8 cellular contexts compared by ENCODE assay signal in the genomic region with DNA sequence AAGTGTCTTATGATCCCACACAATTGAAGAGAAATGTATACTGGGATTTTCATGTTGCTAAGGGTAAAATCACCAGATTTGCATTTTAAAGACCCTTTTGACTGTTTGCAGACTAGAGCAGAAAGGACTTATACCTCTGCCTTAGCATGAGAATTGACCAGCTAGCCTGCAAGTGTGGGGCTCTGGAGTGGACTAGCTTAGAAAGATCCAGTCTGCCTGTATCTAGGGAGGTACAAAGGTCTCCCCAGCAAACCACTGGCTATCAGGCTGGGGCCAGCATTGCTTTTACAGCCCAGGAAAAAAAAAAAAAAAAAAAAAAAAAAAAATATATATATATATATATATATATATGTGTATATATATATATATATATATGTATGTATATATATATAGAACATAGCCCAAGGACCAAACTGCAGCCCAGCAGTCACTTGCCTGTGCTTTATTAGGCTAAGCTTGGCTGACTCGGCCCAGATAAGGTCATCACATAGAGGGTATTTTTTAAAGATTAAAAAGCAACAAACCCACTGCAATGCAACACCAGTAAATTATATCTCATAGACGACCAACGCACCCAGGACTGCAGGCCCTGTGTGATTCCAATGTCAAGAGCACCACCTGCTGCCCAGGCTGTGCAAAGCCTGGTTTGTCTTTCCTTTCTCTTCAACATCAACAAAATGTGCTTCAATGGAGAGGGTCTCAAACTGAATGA.
DNase-seq lines count a peak whose midpoint lies in the region; ATAC-seq, FAIRE-seq and TF ChIP-seq lines count a peak whose summit lies in the region.

No MANE protein-coding gene starts in this region.

- POLR2A ChIA-PET in H1 (lab: Charles Lee; ENCODE audit: partially characterized antibody) = no interaction called here

- 16% methylated on average over 3 of the region's 3 CpGs; no CpG with 5 or more reads in 1 of the 2 experiments for WGBS in H1 (ENCODE audit: extremely low coverage in 1 of 2, insufficient coverage in 1 of 2, insufficient read length in 1 of 2, insufficient replicate concordance in 2 of 2, low coverage in 1 of 2, low lambda C conversion rate in 2 of 2, missing lambda C conversion rate in 1 of 2), 2 experiments
- WGBS in mesenchymal stem cell = 11% methylated on average over 3 of the region's 3 CpGs
- 3 to 7% methylated on average over 3 of the region's 3 CpGs for WGBS in thyroid gland, 2 donors

- H3K4me1 ChIP-seq in H1 (replicated peaks in 1 of 4; ENCODE audit: control insufficient read depth in 3 of 4, insufficient read depth in 4 of 4, low read length in 3 of 4) = peaks cover 0 to 3% (median under 1%) of the 10 kb centered on the region in 4 experiments; a peak in 1 of 7 replicates
- H3K4me1 ChIP-seq in mesenchymal stem cell (ENCODE audit: control insufficient read depth, insufficient read depth, low read depth, low read length) = peaks cover 4% of the 10 kb centered on the region
- H3K4me1 ChIP-seq in thyroid gland = no peaks in the 10 kb centered on the region

- CTCF ChIA-PET in H1 (lab: Charles Lee; ENCODE audit: partially characterized antibody) = interaction anchor here (0.6 to 2.4 kb wide), 19 partner anchors 9 to 777 kb away, joined by 3 to 20 read pairs (median 4); no protein-coding TSS in a partner anchor

- no peak overlapping the region for H2AK5ac ChIP-seq in H1 (ENCODE audit: low read depth, low read length)
- H2AK5ac ChIP-seq in mesenchymal stem cell (ENCODE audit: low read length, severe bottlenecking) = peak overlapping the region; percentile 93

- FAIRE-seq in H1 (lab: Jason Lieb, UNC) = peak; percentile 77

- H2AFZ ChIP-seq in H1 (ENCODE audit: low read length) = no peak overlapping the region
- no peak overlapping the region for H2AFZ ChIP-seq in mesenchymal stem cell (ENCODE audit: low read depth, low read length)

- H3K4me3 Mint-ChIP-seq in T-helper 2 cell treated with Interferon-gamma antibody and Interleukin-4, amounts not matched to agents 5 μg/mL and 100 μg/mL, for 36 hours = no peak overlapping the region

- H2BK120ac ChIP-seq in H1 (replicated peaks; ENCODE audit: low read depth, low read length) (no peak overlapping the region), mesenchymal stem cell (ENCODE audit: low read depth, low read length) (no peak overlapping the region)

- no peak overlapping the region for H3K27ac Mint-ChIP-seq in T-helper 2 cell treated with Interferon-gamma antibody and Interleukin-4, amounts not matched to agents 5 μg/mL and 100 μg/mL, for 36 hours

- no peak overlapping the region for H2BK15ac ChIP-seq in H1 (ENCODE audit: low read length)
- H2BK15ac ChIP-seq in mesenchymal stem cell (ENCODE audit: low read depth, poor library complexity, severe bottlenecking) = no peak overlapping the region

- H3K36me3 ChIP-seq in H1 (ENCODE audit: control insufficient read depth in 2 of 4, insufficient read depth in 4 of 4, low read length in 3 of 4) = no peaks in the 10 kb centered on the region
- no peaks in the 10 kb centered on the region for H3K36me3 ChIP-seq in mesenchymal stem cell (ENCODE audit: control insufficient read depth in 1 of 2, insufficient read depth in 2 of 2, low read depth in 1 of 2, low read length in 2 of 2)
- no peaks in the 10 kb centered on the region for H3K36me3 ChIP-seq in thyroid gland

- ATAC-seq in GM18870 (IDR thresholded peaks at IDR 0.05; ENCODE audit: unreplicated experiment) (peak; percentile 66), HG03025 (IDR thresholded peaks at IDR 0.05; ENCODE audit: low FRiP score, unreplicated experiment) (peak; percentile 67)

- H3K36me3 Mint-ChIP-seq in T-helper 2 cell treated with Interferon-gamma antibody and Interleukin-4, amounts not matched to agents 5 μg/mL and 100 μg/mL, for 36 hours (ENCODE audit: low read depth) = no peaks in the 10 kb centered on the region

- H2BK20ac ChIP-seq in H1 (ENCODE audit: low read length) = no peak overlapping the region

- H3K27me3 Mint-ChIP-seq in T-helper 2 cell treated with Interferon-gamma antibody and Interleukin-4, amounts not matched to agents 5 μg/mL and 100 μg/mL, for 36 hours (ENCODE audit: low read depth) = no peaks in the 10 kb centered on the region

- TF ChIP-seq POLR2A in H1 (IDR thresholded peaks at IDR 0.05; ENCODE audit: control extremely low read depth in 1 of 2, low read depth in 2 of 2, low read length in 2 of 2) = no peak
- no peak for TF ChIP-seq POLR2A in thyroid gland (IDR thresholded peaks at IDR 0.05)

- H3K56ac ChIP-seq in H1 (replicated peaks; ENCODE audit: insufficient read length, low read depth, low read length) = no peak overlapping the region

- no peak overlapping the region for H4K5ac ChIP-seq in H1 (ENCODE audit: insufficient read length, low read depth, low read length)

- H3K14ac ChIP-seq in H1 (ENCODE audit: insufficient read length) = no peak overlapping the region
- no peak overlapping the region for H3K14ac ChIP-seq in mesenchymal stem cell (ENCODE audit: low read length in 2 of 2)

- H3K9me3 Mint-ChIP-seq in T-helper 2 cell treated with Interferon-gamma antibody and Interleukin-4, amounts not matched to agents 5 μg/mL and 100 μg/mL, for 36 hours = no peaks in the 10 kb centered on the region

- TF ChIP-seq EP300 in H1 (IDR thresholded peaks at IDR 0.05; ENCODE audit: borderline replicate concordance in 1 of 2, low read depth in 2 of 2, low read length in 2 of 2) = no peak

- H3K79me2 ChIP-seq in H1 (ENCODE audit: control insufficient read depth in 1 of 2, insufficient read depth in 2 of 2, low read length in 2 of 2) = no peaks in the 10 kb centered on the region

- peak; percentile 97 to 98 for TF ChIP-seq RAD21 in H1 (IDR thresholded peaks at IDR 0.05 in 1 of 2, conservative IDR thresholded peaks at IDR 0.05 in 1 of 2; ENCODE audit: low read depth in 2 of 2, low read length in 2 of 2)

- peak overlapping the region in 1 of 2 experiments; percentile 40; a peak in 1 of 4 replicates for H3K4me2 ChIP-seq in H1 (ENCODE audit: insufficient read depth in 1 of 2, low read depth in 2 of 2, low read length in 2 of 2)
- H3K4me2 ChIP-seq in mesenchymal stem cell (ENCODE audit: low read length, poor library complexity, severe bottlenecking) = no peak overlapping the region

- H3K4me1 Mint-ChIP-seq in T-helper 2 cell treated with Interferon-gamma antibody and Interleukin-4, amounts not matched to agents 5 μg/mL and 100 μg/mL, for 36 hours (ENCODE audit: low read depth) = no peaks in the 10 kb centered on the region

- no peak overlapping the region for H3K9ac ChIP-seq in H1 (replicated peaks in 1 of 4; ENCODE audit: extremely low read depth in 1 of 4, low read depth in 3 of 4, low read length in 3 of 4)
- H3K9ac ChIP-seq in mesenchymal stem cell (ENCODE audit: low read length) = peak overlapping the region; percentile 37

- H4K20me1 ChIP-seq in H1 (replicated peaks in 1 of 2; ENCODE audit: control insufficient read depth in 1 of 2, insufficient read depth in 2 of 2, low read length in 2 of 2) = no peaks in the 10 kb centered on the region

- DNase-seq in CD1c-positive myeloid dendritic cell (ENCODE audit: extremely low spot score) (peak; percentile 50), NCI-H1930 (lab: John Stamatoyannopoulos, UW) (peak; percentile 18 to 22), H1 (ENCODE audit: low read depth in 1 of 2, low spot score in 2 of 2) (peak; percentile 31 to 73), mesenchymal stem cell (peak; percentile 71), thyroid gland (peak; percentile 49 to 63)
- DNase-seq in T-helper 2 cell treated with Interferon-gamma antibody and Interleukin-4, amounts not matched to agents 5 μg/mL and 100 μg/mL, for 36 hours (ENCODE audit: low spot score) = peak; percentile 9

- TF ChIP-seq CTCF in H1 (IDR thresholded peaks at IDR 0.05; ENCODE audit: control extremely low read depth in 1 of 3, insufficient read depth in 1 of 3, low read depth in 1 of 3, low read length in 3 of 3) (peak; percentile 78 to 90 (median 82)), thyroid gland (IDR thresholded peaks at IDR 0.05) (peak; percentile 22 to 77 (median 54))

- H3K23ac ChIP-seq in H1 (ENCODE audit: insufficient read length) = no peak overlapping the region
- H3K23ac ChIP-seq in mesenchymal stem cell (ENCODE audit: low read length in 2 of 2) = no peak overlapping the region

- no peaks in the 10 kb centered on the region for H3K79me1 ChIP-seq in H1 (ENCODE audit: low read depth, low read length)
- H3K79me1 ChIP-seq in mesenchymal stem cell (replicated peaks; ENCODE audit: low read length, poor library complexity, severe bottlenecking) = no peaks in the 10 kb centered on the region

- H3K9me3 ChIP-seq in H1 (ENCODE audit: insufficient read depth in 2 of 2, low read depth in 1 of 2, low read length in 1 of 2) (no peaks in the 10 kb centered on the region), mesenchymal stem cell (ENCODE audit: control insufficient read depth, low read length) (no peaks in the 10 kb centered on the region), thyroid gland (no peaks in the 10 kb centered on the region)

- no peak overlapping the region for H3K4me3 ChIP-seq in H1 (ENCODE audit: extremely low read depth in 1 of 4, insufficient read depth in 2 of 4, low read depth in 3 of 4, low read length in 4 of 4)
- H3K4me3 ChIP-seq in mesenchymal stem cell (ENCODE audit: insufficient read depth in 1 of 2, low read depth in 1 of 2, low read length in 2 of 2) = no peak overlapping the region
- no peak overlapping the region for H3K4me3 ChIP-seq in thyroid gland (replicated peaks in 1 of 3)

- H3K27me3 ChIP-seq in H1 (replicated peaks in 1 of 4; ENCODE audit: control insufficient read depth in 3 of 4, extremely low read depth in 1 of 4, insufficient read depth in 3 of 4, low read length in 3 of 4) = no peaks in the 10 kb centered on the region
- no peaks in the 10 kb centered on the region for H3K27me3 ChIP-seq in mesenchymal stem cell (ENCODE audit: control insufficient read depth in 1 of 2, insufficient read depth in 1 of 2, low read length in 2 of 2)
- no peaks in the 10 kb centered on the region for H3K27me3 ChIP-seq in thyroid gland

- H4K8ac ChIP-seq in H1 (ENCODE audit: extremely low read depth, insufficient read depth, low read length) = no peak overlapping the region
- H4K8ac ChIP-seq in mesenchymal stem cell (ENCODE audit: low read length) = no peak overlapping the region

- H2BK5ac ChIP-seq in H1 (ENCODE audit: low read depth, low read length) = no peak overlapping the region
- H2BK5ac ChIP-seq in mesenchymal stem cell (ENCODE audit: low read depth, low read length, poor library complexity, severe bottlenecking) = no peak overlapping the region

- no peaks in the 10 kb centered on the region for H3K23me2 ChIP-seq in H1 (ENCODE audit: low read depth, low read length)

- H3K4ac ChIP-seq in H1 (replicated peaks; ENCODE audit: insufficient read length, low read depth, low read length) (no peak overlapping the region), mesenchymal stem cell (ENCODE audit: low read depth in 1 of 2, low read length in 2 of 2) (no peak overlapping the region)

- H4K91ac ChIP-seq in H1 (replicated peaks; ENCODE audit: insufficient read length, low read length) = no peak overlapping the region
- H4K91ac ChIP-seq in mesenchymal stem cell (ENCODE audit: low read length) = no peak overlapping the region

- intact Hi-C loops in thyroid gland (cut with DNase I) = no loop called here

- H2BK12ac ChIP-seq in H1 (ENCODE audit: low read depth, low read length) (no peak overlapping the region), mesenchymal stem cell (ENCODE audit: low read length in 2 of 2) (no peak overlapping the region)

- H3K18ac ChIP-seq in H1 (ENCODE audit: extremely low read depth, low read length) (no peak overlapping the region), mesenchymal stem cell (ENCODE audit: low read depth in 1 of 2, low read length in 2 of 2) (no peak overlapping the region)

- H3K27ac ChIP-seq in H1 (ENCODE audit: low read depth, low read length) (no peak overlapping the region), mesenchymal stem cell (ENCODE audit: low read length, poor library complexity, severe bottlenecking) (no peak overlapping the region), thyroid gland (no peak overlapping the region)

Comparison
In these comparisons a context has a peak if more than half of its experiments do, and no peak if none do; other contexts are left out.
1. DNase-seq: peak in every context shown above with its lines; median percentile 71 in mesenchymal stem cell; 56 in thyroid gland; 52 in H1; 50 in CD1c-positive myeloid dendritic cell; 20 in NCI-H1930; 9 in T-helper 2 cell treated with Interferon-gamma antibody and Interleukin-4, amounts not matched to agents 5 μg/mL and 100 μg/mL, for 36 hours.